In the genomic region with DNA sequence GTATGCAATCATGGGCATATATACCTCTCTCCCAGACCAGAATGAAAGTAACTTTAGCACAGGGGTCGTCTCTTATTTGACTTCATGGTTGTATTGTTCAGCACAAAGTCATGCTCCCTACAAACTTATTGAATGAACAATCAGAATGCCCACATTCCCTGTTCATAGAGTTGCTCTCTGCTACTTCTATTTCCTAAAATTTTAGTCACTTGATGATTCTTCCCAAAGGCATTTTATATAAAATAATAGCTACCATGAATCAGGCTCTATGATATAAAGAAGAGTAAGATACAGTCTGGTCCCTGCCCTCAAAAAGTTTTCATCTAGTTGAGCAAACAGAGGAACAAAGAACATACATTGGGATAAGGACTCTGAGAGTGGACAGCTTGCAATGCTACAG, we compare ENCODE assay signal across 24 cellular contexts.
"Had no signal": no experiment of that assay in that cellular context is flagged by ENCODE, and none has a peak within 500 bp of the region (broad histone marks: within the 10 kb centered on the region; RNA-seq: fewer than 3 reads in every experiment).

No MANE protein-coding gene starts in this region.

- H3K9me3 ChIP-seq: gastrocnemius medialis, left lung, thyroid gland, upper lobe of right lung had no signal

- H3K4me1 ChIP-seq: gastrocnemius medialis, left lung, upper lobe of right lung had no signal

- H3K27me3 Mint-ChIP-seq: activated naive CD4-positive, alpha-beta T cell treated with anti-CD3 and anti-CD28 coated beads, Interleukin-2, amount 10 ng/mL, durations not matched to agents 7 days and 5 days; activated naive CD8-positive, alpha-beta T cell treated with anti-CD3 and anti-CD28 coated beads, Interleukin-2, amount 50 U/mL, for 24 hours; brain; naive thymus-derived CD8-positive, alpha-beta T cell; progenitor cell of endocrine pancreas had no signal

- ATAC-seq: activated naive CD8-positive, alpha-beta T cell treated with anti-CD3 and anti-CD28 coated beads, Interleukin-2, amount 50 U/mL, for 24 hours; activated T-cell treated with anti-CD3 and anti-CD28 coated beads, Interleukin-2, amount 50 U/mL, for 72 hours; esophagus mucosa; gastrocnemius medialis; left lung; naive thymus-derived CD8-positive, alpha-beta T cell; T-helper 17 cell; upper lobe of right lung had no signal

- H3K4me1 Mint-ChIP-seq: activated naive CD4-positive, alpha-beta T cell treated with anti-CD3 and anti-CD28 coated beads, Interleukin-2, amount 10 ng/mL, durations not matched to agents 7 days and 5 days; T-helper 17 cell had no signal

- H3K4me3 ChIP-seq: gastrocnemius medialis, left lung, thyroid gland, upper lobe of right lung had no signal

- DNase-seq: activated CD4-positive, alpha-beta memory T cell treated with anti-CD3 and anti-CD28 coated beads for 36 hours; activated CD4-positive, alpha-beta T cell treated with anti-CD3 and anti-CD28 coated beads for 48 hours; activated effector memory CD4-positive, alpha-beta T cell treated with Interleukin-2 at 50 U/mL for 16 hours; activated naive CD4-positive, alpha-beta T cell treated with anti-CD3 and anti-CD28 coated beads, Interleukin-2, amount 10 ng/mL, durations not matched to agents 7 days and 5 days; activated naive CD8-positive, alpha-beta T cell treated with anti-CD3 and anti-CD28 coated beads, Interleukin-2, amount 50 U/mL, for 24 hours; activated T-cell treated with anti-CD3 and anti-CD28 coated beads, Interleukin-2, amount 50 U/mL, for 72 hours; caudate nucleus; effector memory CD4-positive, alpha-beta T cell; gastrocnemius medialis; hippocampal formation; kidney glomerular epithelial cell; left lung; naive thymus-derived CD8-positive, alpha-beta T cell; retina; stimulated activated CD4-positive, alpha-beta T cell treated with anti-CD3 and anti-CD28 coated beads, Interleukin-4, amount 100 ng/mL, for 24 hours; stimulated activated naive CD4-positive, alpha-beta T cell treated with Interleukin-2 at 50 U/mL for 16 hours; substantia nigra; T-helper 17 cell; thyroid gland; upper lobe of right lung had no signal

- H3K4me3 Mint-ChIP-seq: activated CD4-positive, alpha-beta memory T cell treated with anti-CD3 and anti-CD28 coated beads for 36 hours; activated naive CD4-positive, alpha-beta T cell treated with anti-CD3 and anti-CD28 coated beads, Interleukin-2, amount 10 ng/mL, durations not matched to agents 7 days and 5 days; activated naive CD8-positive, alpha-beta T cell treated with anti-CD3 and anti-CD28 coated beads, Interleukin-2, amount 50 U/mL, for 24 hours; activated T-cell treated with anti-CD3 and anti-CD28 coated beads, Interleukin-2, amount 50 U/mL, for 72 hours; brain; mesothelial cell of epicardium; naive thymus-derived CD8-positive, alpha-beta T cell; T-helper 17 cell had no signal

- H3K9me3 Mint-ChIP-seq: activated CD4-positive, alpha-beta memory T cell treated with anti-CD3 and anti-CD28 coated beads for 36 hours; activated naive CD4-positive, alpha-beta T cell treated with anti-CD3 and anti-CD28 coated beads, Interleukin-2, amount 10 ng/mL, durations not matched to agents 7 days and 5 days; activated naive CD8-positive, alpha-beta T cell treated with anti-CD3 and anti-CD28 coated beads, Interleukin-2, amount 50 U/mL, for 24 hours; activated T-cell treated with anti-CD3 and anti-CD28 coated beads, Interleukin-2, amount 50 U/mL, for 72 hours; brain; mesothelial cell of epicardium; naive thymus-derived CD8-positive, alpha-beta T cell had no signal

- H3K27ac ChIP-seq: gastrocnemius medialis, left lung, thyroid gland, upper lobe of right lung had no signal

- H3K36me3 ChIP-seq: gastrocnemius medialis, left lung, upper lobe of right lung had no signal

- H3K27me3 ChIP-seq: gastrocnemius medialis, left lung, thyroid gland, upper lobe of right lung had no signal

- H3K36me3 Mint-ChIP-seq: activated CD4-positive, alpha-beta memory T cell treated with anti-CD3 and anti-CD28 coated beads for 36 hours; activated naive CD4-positive, alpha-beta T cell treated with anti-CD3 and anti-CD28 coated beads, Interleukin-2, amount 10 ng/mL, durations not matched to agents 7 days and 5 days; brain; mesothelial cell of epicardium; naive thymus-derived CD8-positive, alpha-beta T cell had no signal

- H3K27ac Mint-ChIP-seq: activated CD4-positive, alpha-beta memory T cell treated with anti-CD3 and anti-CD28 coated beads for 36 hours; activated naive CD4-positive, alpha-beta T cell treated with anti-CD3 and anti-CD28 coated beads, Interleukin-2, amount 10 ng/mL, durations not matched to agents 7 days and 5 days; activated naive CD8-positive, alpha-beta T cell treated with anti-CD3 and anti-CD28 coated beads, Interleukin-2, amount 50 U/mL, for 24 hours; activated T-cell treated with anti-CD3 and anti-CD28 coated beads, Interleukin-2, amount 50 U/mL, for 72 hours; mesothelial cell of epicardium; naive thymus-derived CD8-positive, alpha-beta T cell; progenitor cell of endocrine pancreas; T-helper 17 cell had no signal
